1 cellular context compared by ENCODE assay signal in the genomic region with DNA sequence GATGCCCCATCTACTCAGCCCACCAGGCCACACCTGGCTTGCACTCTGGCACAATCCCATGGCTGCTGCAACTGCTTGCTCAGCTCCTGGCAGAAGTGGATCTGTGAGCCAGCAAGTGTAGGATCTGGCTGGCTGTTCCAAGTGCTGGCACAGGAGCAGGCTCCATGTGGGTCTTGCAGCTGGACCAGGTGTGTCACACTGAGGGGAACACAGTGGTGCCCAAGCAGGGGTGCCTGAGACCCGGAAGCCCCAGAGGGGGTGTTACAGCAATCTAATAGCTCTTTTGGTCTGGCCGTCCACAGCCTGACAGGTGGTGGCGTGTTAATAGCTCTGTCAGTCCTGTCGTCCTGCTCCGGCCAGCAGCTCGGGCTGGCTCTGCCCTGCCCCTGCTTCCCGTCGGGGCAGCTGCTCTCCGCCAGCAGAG.
TF ChIP-seq lines count a peak whose summit lies in the region.

No MANE protein-coding gene starts in this region.

TF ChIP-seq in WTC11, 78 proteins besides CTCF, POLR2A, EP300 and RAD21 (continued from another document):
- TF ChIP-seq, protein P1, sequence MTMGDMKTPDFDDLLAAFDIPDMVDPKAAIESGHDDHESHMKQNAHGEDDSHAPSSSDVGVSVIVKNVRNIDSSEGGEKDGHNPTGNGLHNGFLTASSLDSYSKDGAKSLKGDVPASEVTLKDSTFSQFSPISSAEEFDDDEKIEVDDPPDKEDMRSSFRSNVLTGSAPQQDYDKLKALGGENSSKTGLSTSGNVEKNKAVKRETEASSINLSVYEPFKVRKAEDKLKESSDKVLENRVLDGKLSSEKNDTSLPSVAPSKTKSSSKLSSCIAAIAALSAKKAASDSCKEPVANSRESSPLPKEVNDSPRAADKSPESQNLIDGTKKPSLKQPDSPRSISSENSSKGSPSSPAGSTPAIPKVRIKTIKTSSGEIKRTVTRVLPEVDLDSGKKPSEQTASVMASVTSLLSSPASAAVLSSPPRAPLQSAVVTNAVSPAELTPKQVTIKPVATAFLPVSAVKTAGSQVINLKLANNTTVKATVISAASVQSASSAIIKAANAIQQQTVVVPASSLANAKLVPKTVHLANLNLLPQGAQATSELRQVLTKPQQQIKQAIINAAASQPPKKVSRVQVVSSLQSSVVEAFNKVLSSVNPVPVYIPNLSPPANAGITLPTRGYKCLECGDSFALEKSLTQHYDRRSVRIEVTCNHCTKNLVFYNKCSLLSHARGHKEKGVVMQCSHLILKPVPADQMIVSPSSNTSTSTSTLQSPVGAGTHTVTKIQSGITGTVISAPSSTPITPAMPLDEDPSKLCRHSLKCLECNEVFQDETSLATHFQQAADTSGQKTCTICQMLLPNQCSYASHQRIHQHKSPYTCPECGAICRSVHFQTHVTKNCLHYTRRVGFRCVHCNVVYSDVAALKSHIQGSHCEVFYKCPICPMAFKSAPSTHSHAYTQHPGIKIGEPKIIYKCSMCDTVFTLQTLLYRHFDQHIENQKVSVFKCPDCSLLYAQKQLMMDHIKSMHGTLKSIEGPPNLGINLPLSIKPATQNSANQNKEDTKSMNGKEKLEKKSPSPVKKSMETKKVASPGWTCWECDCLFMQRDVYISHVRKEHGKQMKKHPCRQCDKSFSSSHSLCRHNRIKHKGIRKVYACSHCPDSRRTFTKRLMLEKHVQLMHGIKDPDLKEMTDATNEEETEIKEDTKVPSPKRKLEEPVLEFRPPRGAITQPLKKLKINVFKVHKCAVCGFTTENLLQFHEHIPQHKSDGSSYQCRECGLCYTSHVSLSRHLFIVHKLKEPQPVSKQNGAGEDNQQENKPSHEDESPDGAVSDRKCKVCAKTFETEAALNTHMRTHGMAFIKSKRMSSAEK (CRISPR knock-in tag; IDR thresholded peaks at IDR 0.05; ENCODE audit: borderline replicate concordance) = no peak
- TF ChIP-seq OVOL2 (CRISPR knock-in tag; IDR thresholded peaks at IDR 0.05; ENCODE audit: borderline replicate concordance) (no peak), ZNF396 (CRISPR knock-in tag; IDR thresholded peaks at IDR 0.05; ENCODE audit: borderline replicate concordance) (no peak)
- TF ChIP-seq, protein P2, sequence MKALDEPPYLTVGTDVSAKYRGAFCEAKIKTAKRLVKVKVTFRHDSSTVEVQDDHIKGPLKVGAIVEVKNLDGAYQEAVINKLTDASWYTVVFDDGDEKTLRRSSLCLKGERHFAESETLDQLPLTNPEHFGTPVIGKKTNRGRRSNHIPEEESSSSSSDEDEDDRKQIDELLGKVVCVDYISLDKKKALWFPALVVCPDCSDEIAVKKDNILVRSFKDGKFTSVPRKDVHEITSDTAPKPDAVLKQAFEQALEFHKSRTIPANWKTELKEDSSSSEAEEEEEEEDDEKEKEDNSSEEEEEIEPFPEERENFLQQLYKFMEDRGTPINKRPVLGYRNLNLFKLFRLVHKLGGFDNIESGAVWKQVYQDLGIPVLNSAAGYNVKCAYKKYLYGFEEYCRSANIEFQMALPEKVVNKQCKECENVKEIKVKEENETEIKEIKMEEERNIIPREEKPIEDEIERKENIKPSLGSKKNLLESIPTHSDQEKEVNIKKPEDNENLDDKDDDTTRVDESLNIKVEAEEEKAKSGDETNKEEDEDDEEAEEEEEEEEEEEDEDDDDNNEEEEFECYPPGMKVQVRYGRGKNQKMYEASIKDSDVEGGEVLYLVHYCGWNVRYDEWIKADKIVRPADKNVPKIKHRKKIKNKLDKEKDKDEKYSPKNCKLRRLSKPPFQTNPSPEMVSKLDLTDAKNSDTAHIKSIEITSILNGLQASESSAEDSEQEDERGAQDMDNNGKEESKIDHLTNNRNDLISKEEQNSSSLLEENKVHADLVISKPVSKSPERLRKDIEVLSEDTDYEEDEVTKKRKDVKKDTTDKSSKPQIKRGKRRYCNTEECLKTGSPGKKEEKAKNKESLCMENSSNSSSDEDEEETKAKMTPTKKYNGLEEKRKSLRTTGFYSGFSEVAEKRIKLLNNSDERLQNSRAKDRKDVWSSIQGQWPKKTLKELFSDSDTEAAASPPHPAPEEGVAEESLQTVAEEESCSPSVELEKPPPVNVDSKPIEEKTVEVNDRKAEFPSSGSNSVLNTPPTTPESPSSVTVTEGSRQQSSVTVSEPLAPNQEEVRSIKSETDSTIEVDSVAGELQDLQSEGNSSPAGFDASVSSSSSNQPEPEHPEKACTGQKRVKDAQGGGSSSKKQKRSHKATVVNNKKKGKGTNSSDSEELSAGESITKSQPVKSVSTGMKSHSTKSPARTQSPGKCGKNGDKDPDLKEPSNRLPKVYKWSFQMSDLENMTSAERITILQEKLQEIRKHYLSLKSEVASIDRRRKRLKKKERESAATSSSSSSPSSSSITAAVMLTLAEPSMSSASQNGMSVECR (CRISPR knock-in tag; IDR thresholded peaks at IDR 0.05; ENCODE audit: borderline replicate concordance) = no peak
- TF ChIP-seq, protein P3, sequence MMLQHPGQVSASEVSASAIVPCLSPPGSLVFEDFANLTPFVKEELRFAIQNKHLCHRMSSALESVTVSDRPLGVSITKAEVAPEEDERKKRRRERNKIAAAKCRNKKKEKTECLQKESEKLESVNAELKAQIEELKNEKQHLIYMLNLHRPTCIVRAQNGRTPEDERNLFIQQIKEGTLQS (CRISPR knock-in tag; conservative IDR thresholded peaks at IDR 0.05) = no peak
- TF ChIP-seq, protein P4, sequence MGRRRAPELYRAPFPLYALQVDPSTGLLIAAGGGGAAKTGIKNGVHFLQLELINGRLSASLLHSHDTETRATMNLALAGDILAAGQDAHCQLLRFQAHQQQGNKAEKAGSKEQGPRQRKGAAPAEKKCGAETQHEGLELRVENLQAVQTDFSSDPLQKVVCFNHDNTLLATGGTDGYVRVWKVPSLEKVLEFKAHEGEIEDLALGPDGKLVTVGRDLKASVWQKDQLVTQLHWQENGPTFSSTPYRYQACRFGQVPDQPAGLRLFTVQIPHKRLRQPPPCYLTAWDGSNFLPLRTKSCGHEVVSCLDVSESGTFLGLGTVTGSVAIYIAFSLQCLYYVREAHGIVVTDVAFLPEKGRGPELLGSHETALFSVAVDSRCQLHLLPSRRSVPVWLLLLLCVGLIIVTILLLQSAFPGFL (CRISPR knock-in tag; IDR thresholded peaks at IDR 0.05; ENCODE audit: borderline replicate concordance) = no peak
- TF ChIP-seq, protein P5, sequence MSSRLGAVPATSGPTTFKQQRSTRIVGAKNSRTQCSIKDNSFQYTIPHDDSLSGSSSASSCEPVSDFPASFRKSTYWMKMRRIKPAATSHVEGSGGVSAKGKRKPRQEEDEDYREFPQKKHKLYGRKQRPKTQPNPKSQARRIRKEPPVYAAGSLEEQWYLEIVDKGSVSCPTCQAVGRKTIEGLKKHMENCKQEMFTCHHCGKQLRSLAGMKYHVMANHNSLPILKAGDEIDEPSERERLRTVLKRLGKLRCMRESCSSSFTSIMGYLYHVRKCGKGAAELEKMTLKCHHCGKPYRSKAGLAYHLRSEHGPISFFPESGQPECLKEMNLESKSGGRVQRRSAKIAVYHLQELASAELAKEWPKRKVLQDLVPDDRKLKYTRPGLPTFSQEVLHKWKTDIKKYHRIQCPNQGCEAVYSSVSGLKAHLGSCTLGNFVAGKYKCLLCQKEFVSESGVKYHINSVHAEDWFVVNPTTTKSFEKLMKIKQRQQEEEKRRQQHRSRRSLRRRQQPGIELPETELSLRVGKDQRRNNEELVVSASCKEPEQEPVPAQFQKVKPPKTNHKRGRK (CRISPR knock-in tag; IDR thresholded peaks at IDR 0.05; ENCODE audit: borderline replicate concordance) = no peak
- TF ChIP-seq, protein P6, sequence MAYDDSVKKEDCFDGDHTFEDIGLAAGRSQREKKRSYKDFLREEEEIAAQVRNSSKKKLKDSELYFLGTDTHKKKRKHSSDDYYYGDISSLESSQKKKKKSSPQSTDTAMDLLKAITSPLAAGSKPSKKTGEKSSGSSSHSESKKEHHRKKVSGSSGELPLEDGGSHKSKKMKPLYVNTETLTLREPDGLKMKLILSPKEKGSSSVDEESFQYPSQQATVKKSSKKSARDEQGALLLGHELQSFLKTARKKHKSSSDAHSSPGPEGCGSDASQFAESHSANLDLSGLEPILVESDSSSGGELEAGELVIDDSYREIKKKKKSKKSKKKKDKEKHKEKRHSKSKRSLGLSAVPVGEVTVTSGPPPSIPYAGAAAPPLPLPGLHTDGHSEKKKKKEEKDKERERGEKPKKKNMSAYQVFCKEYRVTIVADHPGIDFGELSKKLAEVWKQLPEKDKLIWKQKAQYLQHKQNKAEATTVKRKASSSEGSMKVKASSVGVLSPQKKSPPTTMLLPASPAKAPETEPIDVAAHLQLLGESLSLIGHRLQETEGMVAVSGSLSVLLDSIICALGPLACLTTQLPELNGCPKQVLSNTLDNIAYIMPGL (CRISPR knock-in tag; IDR thresholded peaks at IDR 0.05) = no peak
- TF ChIP-seq, protein P7, sequence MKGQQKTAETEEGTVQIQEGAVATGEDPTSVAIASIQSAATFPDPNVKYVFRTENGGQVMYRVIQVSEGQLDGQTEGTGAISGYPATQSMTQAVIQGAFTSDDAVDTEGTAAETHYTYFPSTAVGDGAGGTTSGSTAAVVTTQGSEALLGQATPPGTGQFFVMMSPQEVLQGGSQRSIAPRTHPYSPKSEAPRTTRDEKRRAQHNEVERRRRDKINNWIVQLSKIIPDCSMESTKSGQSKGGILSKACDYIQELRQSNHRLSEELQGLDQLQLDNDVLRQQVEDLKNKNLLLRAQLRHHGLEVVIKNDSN (CRISPR knock-in tag; IDR thresholded peaks at IDR 0.05) = no peak
